ENCODE assay signal across 10 cellular contexts in genomic region chr3:55620361-55621025, GRCh38.
DNase-seq lines count a peak whose midpoint lies in the region; ATAC-seq and TF ChIP-seq lines count a peak whose summit lies in the region.
"Had no signal": no experiment of that assay in that cellular context is flagged by ENCODE, and none has a peak within 500 bp of the region (broad histone marks: within the 10 kb centered on the region; RNA-seq: fewer than 3 reads in every experiment).

No MANE protein-coding gene starts in this region.

- H3K27me3 ChIP-seq in cardiac muscle cell (no peaks in the 10 kb centered on the region), heart left ventricle (peaks cover 0 to 20% (median 0%) of the 10 kb centered on the region in 9 donors), HUES6 (ENCODE audit: control insufficient read depth, insufficient read depth, low read length) (no peaks in the 10 kb centered on the region), brain microvascular endothelial cell (replicated peaks) (no peaks in the 10 kb centered on the region), HAP-1 (ENCODE audit: low read depth) (no peaks in the 10 kb centered on the region)

- H3K27ac Mint-ChIP-seq in activated naive CD4-positive, alpha-beta T cell treated with anti-CD3 and anti-CD28 coated beads for 36 hours: no peak overlapping the region
- no peak overlapping the region for H3K27ac Mint-ChIP-seq in activated CD4-positive, alpha-beta memory T cell treated with anti-CD3 and anti-CD28 coated beads for 36 hours
- H3K27ac Mint-ChIP-seq: IgD-negative memory B cell had no signal

- H3K4me3 Mint-ChIP-seq in activated naive CD4-positive, alpha-beta T cell treated with anti-CD3 and anti-CD28 coated beads for 36 hours: no peak overlapping the region
- H3K4me3 Mint-ChIP-seq in activated CD4-positive, alpha-beta memory T cell treated with anti-CD3 and anti-CD28 coated beads for 36 hours: no peak overlapping the region
- H3K4me3 Mint-ChIP-seq: IgD-negative memory B cell had no signal

- ATAC-seq in heart left ventricle: no peak

- in situ Hi-C loops in brain microvascular endothelial cell (cut with HindIII; ENCODE audit: low pct_ligation_motif_present, low sequenced_read_pairs): no loop called here
- in situ Hi-C loops in HAP-1 (cut with MboI; ENCODE audit: low sequenced_read_pairs): no loop called here

- H3K9ac ChIP-seq in HUES6 (ENCODE audit: low read length): peak overlapping the region; percentile 62

- H3K4me1 ChIP-seq in cardiac muscle cell (ENCODE audit: low read depth) (peaks cover 33% of the 10 kb centered on the region), heart left ventricle (peaks cover 0 to 16% (median 0%) of the 10 kb centered on the region in 12 donors), HUES6 (ENCODE audit: control insufficient read depth, insufficient read depth, low read length) (peaks cover 64% of the 10 kb centered on the region), HAP-1 (no peaks in the 10 kb centered on the region; the same call in 1 of the 2 replicates)

- CTCF ChIA-PET in activated naive CD4-positive, alpha-beta T cell treated with anti-CD3 and anti-CD28 coated beads for 36 hours (lab: Charles Lee): no interaction called here
- CTCF ChIA-PET in activated CD4-positive, alpha-beta memory T cell treated with anti-CD3 and anti-CD28 coated beads for 36 hours (lab: Charles Lee): no interaction called here

- POLR2A ChIA-PET in activated CD4-positive, alpha-beta memory T cell treated with anti-CD3 and anti-CD28 coated beads for 36 hours (lab: Charles Lee): no interaction called here

- H3K4me1 Mint-ChIP-seq in activated naive CD4-positive, alpha-beta T cell treated with anti-CD3 and anti-CD28 coated beads for 36 hours (ENCODE audit: low read depth): no peaks in the 10 kb centered on the region
- no peaks in the 10 kb centered on the region for H3K4me1 Mint-ChIP-seq in activated CD4-positive, alpha-beta memory T cell treated with anti-CD3 and anti-CD28 coated beads for 36 hours (ENCODE audit: low read depth)
- H3K4me1 Mint-ChIP-seq: IgD-negative memory B cell had no signal

- H3K36me3 Mint-ChIP-seq in activated naive CD4-positive, alpha-beta T cell treated with anti-CD3 and anti-CD28 coated beads for 36 hours (ENCODE audit: low read depth): no peaks in the 10 kb centered on the region
- no peaks in the 10 kb centered on the region for H3K36me3 Mint-ChIP-seq in activated CD4-positive, alpha-beta memory T cell treated with anti-CD3 and anti-CD28 coated beads for 36 hours
- H3K36me3 Mint-ChIP-seq: IgD-negative memory B cell had no signal

- DNase-seq in cardiac muscle cell (ENCODE audit: low read depth in 1 of 2, low spot score in 1 of 2): no peak
- no peak for DNase-seq in heart left ventricle
- DNase-seq in brain microvascular endothelial cell: peak; percentile 27
- no peak for DNase-seq in activated naive CD4-positive, alpha-beta T cell treated with anti-CD3 and anti-CD28 coated beads for 36 hours
- no peak for DNase-seq in SKM-1 (lab: John Stamatoyannopoulos, UW; ENCODE audit: unreplicated experiment)
- no peak for DNase-seq in HAP-1 (ENCODE audit: low spot score in 2 of 2)
- no peak for DNase-seq in activated CD4-positive, alpha-beta memory T cell treated with anti-CD3 and anti-CD28 coated beads for 36 hours
- DNase-seq: occipital lobe had no signal

- no peak overlapping the region for H3K4me3 ChIP-seq in cardiac muscle cell
- no peak overlapping the region for H3K4me3 ChIP-seq in heart left ventricle
- H3K4me3 ChIP-seq in HUES6 (ENCODE audit: low read depth, low read length): no peak overlapping the region
- H3K4me3 ChIP-seq in brain microvascular endothelial cell (ENCODE audit: low read depth, low read length): no peak overlapping the region
- no peak overlapping the region for H3K4me3 ChIP-seq in HAP-1

- peaks cover 4% of the 10 kb centered on the region for H3K9me3 Mint-ChIP-seq in activated naive CD4-positive, alpha-beta T cell treated with anti-CD3 and anti-CD28 coated beads for 36 hours
- H3K9me3 Mint-ChIP-seq in activated CD4-positive, alpha-beta memory T cell treated with anti-CD3 and anti-CD28 coated beads for 36 hours: no peaks in the 10 kb centered on the region

- no peaks in the 10 kb centered on the region for H3K9me3 ChIP-seq in cardiac muscle cell (ENCODE audit: low read depth)
- no peaks in the 10 kb centered on the region for H3K9me3 ChIP-seq in heart left ventricle
- H3K9me3 ChIP-seq in HUES6 (ENCODE audit: control insufficient read depth, insufficient read depth, low read depth, low read length): no peaks in the 10 kb centered on the region
- H3K9me3 ChIP-seq in HAP-1: no peaks in the 10 kb centered on the region

- H3K27ac ChIP-seq in cardiac muscle cell (peak overlapping the region; percentile 46), heart left ventricle (no peak overlapping the region), HUES6 (ENCODE audit: low read depth, low read length) (peak overlapping the region; percentile 72; the same call in 1 of the 2 replicates), brain microvascular endothelial cell (no peak overlapping the region)

- peaks cover 8% of the 10 kb centered on the region for H3K27me3 Mint-ChIP-seq in activated naive CD4-positive, alpha-beta T cell treated with anti-CD3 and anti-CD28 coated beads for 36 hours (ENCODE audit: low read depth)
- H3K27me3 Mint-ChIP-seq in activated CD4-positive, alpha-beta memory T cell treated with anti-CD3 and anti-CD28 coated beads for 36 hours: peaks cover 1% of the 10 kb centered on the region

- no peak for TF ChIP-seq CTCF in cardiac muscle cell (IDR thresholded peaks at IDR 0.05; ENCODE audit: low read depth, low read length)
- TF ChIP-seq CTCF in heart left ventricle (IDR thresholded peaks at IDR 0.05): no peak
- no peak for TF ChIP-seq CTCF in brain microvascular endothelial cell (IDR thresholded peaks at IDR 0.05; ENCODE audit: low read depth, low read length, missing control alignments)

- TF ChIP-seq POLR2A in heart left ventricle (IDR thresholded peaks at IDR 0.05): no peak

- 80 to 88% (median 86%) methylated on average over 12 of the region's 12 CpGs for WGBS in heart left ventricle, 4 donors

- intact Hi-C loops in heart left ventricle (cut with DNase I): no loop called here
- intact Hi-C loops in activated naive CD4-positive, alpha-beta T cell treated with anti-CD3 and anti-CD28 coated beads for 36 hours (cut with micrococcal nuclease): no loop called here
- intact Hi-C loops in activated CD4-positive, alpha-beta memory T cell treated with anti-CD3 and anti-CD28 coated beads for 36 hours (cut with micrococcal nuclease): no loop called here

- H3K36me3 ChIP-seq in cardiac muscle cell: no peaks in the 10 kb centered on the region
- H3K36me3 ChIP-seq in heart left ventricle: no peaks in the 10 kb centered on the region
- H3K36me3 ChIP-seq in HUES6 (ENCODE audit: control insufficient read depth, insufficient read depth, low read length): no peaks in the 10 kb centered on the region
- H3K36me3 ChIP-seq in brain microvascular endothelial cell (replicated peaks): no peaks in the 10 kb centered on the region
- H3K36me3 ChIP-seq in HAP-1 (replicated peaks): no peaks in the 10 kb centered on the region

Comparison
In these comparisons a context has a peak if more than half of its experiments do, and no peak if none do; other contexts are left out.
1. H3K27ac ChIP-seq: peak in cardiac muscle cell (single experiment) and HUES6 (single experiment); none in heart left ventricle (0 of 12) and brain microvascular endothelial cell (single experiment).